In the genomic region with DNA sequence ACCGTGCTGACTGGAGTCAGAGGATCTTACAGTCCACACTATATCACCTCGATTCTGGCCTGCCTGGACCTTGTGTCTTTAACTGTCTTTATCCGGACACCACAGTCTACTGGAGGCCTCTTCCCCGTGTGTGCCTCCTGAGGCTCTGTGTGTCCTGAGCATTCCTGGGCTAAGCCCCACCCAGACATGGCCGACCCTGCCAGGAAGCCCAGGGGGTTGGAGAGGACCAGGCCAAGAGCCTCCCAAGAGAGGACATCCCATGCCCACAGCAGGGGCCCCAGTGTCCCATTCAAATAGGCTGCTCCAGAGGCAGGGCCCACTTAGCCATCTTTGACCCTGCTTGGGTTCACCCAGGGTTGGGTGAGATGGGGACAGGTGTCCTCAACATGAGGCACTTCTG, we compare ENCODE assay signal across 12 cellular contexts.
"Had no signal": no experiment of that assay in that cellular context is flagged by ENCODE, and none has a peak within 500 bp of the region (broad histone marks: within the 10 kb centered on the region; RNA-seq: fewer than 3 reads in every experiment).

No MANE protein-coding gene starts in this region.

- H3K27ac Mint-ChIP-seq: activated naive CD8-positive, alpha-beta T cell treated with anti-CD3 and anti-CD28 coated beads for 36 hours; naive thymus-derived CD8-positive, alpha-beta T cell had no signal

- H3K4me1 Mint-ChIP-seq: activated naive CD8-positive, alpha-beta T cell treated with anti-CD3 and anti-CD28 coated beads for 36 hours; naive thymus-derived CD8-positive, alpha-beta T cell had no signal

- H3K4me1 ChIP-seq: gastroesophageal sphincter, heart left ventricle had no signal

- H3K4me3 Mint-ChIP-seq: activated naive CD8-positive, alpha-beta T cell treated with anti-CD3 and anti-CD28 coated beads for 36 hours; naive thymus-derived CD8-positive, alpha-beta T cell had no signal

- H3K27ac ChIP-seq: cardiac muscle cell, gastroesophageal sphincter, heart left ventricle had no signal

- DNase-seq: activated CD4-positive, alpha-beta T cell treated with anti-CD3 and anti-CD28 coated beads, Interleukin-2, amount 50 U/mL, for 1 hour; activated naive CD8-positive, alpha-beta T cell treated with anti-CD3 and anti-CD28 coated beads for 36 hours; naive thymus-derived CD8-positive, alpha-beta T cell; retina; stimulated activated CD4-positive, alpha-beta T cell treated with anti-CD3 and anti-CD28 coated beads, Interleukin-2, amount 100 ng/mL, for 24 hours; stimulated activated naive CD4-positive, alpha-beta T cell treated with Interleukin-2 at 50 U/mL for 16 hours; substantia nigra had no signal

- H3K4me3 ChIP-seq: cardiac muscle cell, gastroesophageal sphincter, heart left ventricle had no signal

- ATAC-seq: activated CD4-positive, CD25-positive, alpha-beta regulatory T cell treated with anti-CD3 and anti-CD28 coated beads, Interleukin-2, amount 50 U/mL, for 24 hours; esophagus mucosa; gastroesophageal sphincter; heart left ventricle; naive thymus-derived CD8-positive, alpha-beta T cell had no signal

- H3K36me3 ChIP-seq: cardiac muscle cell, gastroesophageal sphincter, heart left ventricle had no signal

- H3K27me3 ChIP-seq: cardiac muscle cell had no signal
